ENCODE assay signal across 20 cellular contexts in the genomic region with DNA sequence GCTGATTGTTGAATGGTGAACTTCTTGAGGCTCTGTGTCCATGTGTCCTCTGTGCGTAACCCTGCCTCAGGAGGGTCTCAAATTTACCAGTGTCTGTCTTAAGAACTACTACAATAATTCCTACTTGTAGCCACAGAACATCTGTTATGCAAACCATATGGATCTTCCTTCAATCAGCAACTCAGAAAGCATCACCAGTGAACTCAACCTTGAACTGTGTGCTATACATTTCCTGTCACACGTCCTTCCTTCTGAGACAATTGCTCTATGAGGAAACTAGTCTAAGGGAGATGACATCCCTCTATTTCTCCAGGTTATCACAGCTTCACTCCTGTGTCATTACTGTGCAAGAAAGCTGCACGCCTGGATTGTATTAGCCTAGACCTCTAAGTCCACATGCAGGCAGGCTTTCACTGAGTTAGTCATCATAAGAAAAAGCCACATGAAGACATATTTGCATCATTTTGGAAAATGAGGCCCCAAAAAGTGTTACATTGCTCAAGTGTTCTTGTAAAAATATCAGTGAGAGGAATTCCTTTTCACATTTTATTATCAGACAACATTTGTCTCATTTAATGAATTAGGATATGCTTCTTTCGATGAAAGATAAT.
"Had no signal": no experiment of that assay in that cellular context is flagged by ENCODE, and none has a peak within 500 bp of the region (broad histone marks: within the 10 kb centered on the region; RNA-seq: fewer than 3 reads in every experiment).

No MANE protein-coding gene starts in this region.

- H3K27ac ChIP-seq: heart right ventricle, right lobe of liver, thoracic aorta, upper lobe of right lung had no signal

- ATAC-seq: activated T-cell treated with anti-CD3 and anti-CD28 coated beads, Interleukin-2, amount 50 U/mL, for 72 hours; heart right ventricle; left colon; right lobe of liver; stimulated activated naive CD8-positive, alpha-beta T cell treated with anti-CD3 and anti-CD28 coated beads, Interleukin-15, amount 100 ng/mL, for 72 hours; upper lobe of right lung had no signal

- H3K4me1 ChIP-seq: heart right ventricle, right lobe of liver, upper lobe of right lung had no signal

- DNase-seq: activated B cell treated with CpG ODN at 0.5 μM for 24 hours; activated CD4-positive, alpha-beta T cell treated with anti-CD3 and anti-CD28 coated beads, Interleukin-2, amount 10 ng/mL, durations not matched to agents 7 days and 5 days; activated CD8-positive, alpha-beta memory T cell treated with anti-CD3 and anti-CD28 coated beads, Interleukin-2, amount 50 U/mL, for 48 hours; activated gamma-delta T cell; activated naive CD8-positive, alpha-beta T cell treated with anti-CD3 and anti-CD28 coated beads, Interleukin-2, amount 10 ng/mL, durations not matched to agents 7 days and 5 days; activated T-cell treated with anti-CD3 and anti-CD28 coated beads, Interleukin-2, amount 50 U/mL, for 72 hours; anterior cingulate cortex; cerebellar nuclear complex; effector memory CD4-positive, alpha-beta T cell; heart right ventricle; left colon; midbrain; right lobe of liver; stimulated activated CD4-positive, alpha-beta T cell treated with anti-CD3 and anti-CD28 coated beads, Interleukin-1b, Interleukin-23, amount 100 ng/mL, for 48 hours; stimulated activated naive CD8-positive, alpha-beta T cell treated with anti-CD3 and anti-CD28 coated beads, Interleukin-15, amount 100 ng/mL, for 72 hours; upper lobe of right lung had no signal

- H3K4me1 Mint-ChIP-seq: activated CD4-positive, alpha-beta T cell treated with anti-CD3 and anti-CD28 coated beads, Interleukin-2, amount 10 ng/mL, durations not matched to agents 7 days and 5 days; activated naive CD8-positive, alpha-beta T cell treated with anti-CD3 and anti-CD28 coated beads, Interleukin-2, amount 10 ng/mL, durations not matched to agents 7 days and 5 days; neural crest cell; stimulated activated naive CD8-positive, alpha-beta T cell treated with anti-CD3 and anti-CD28 coated beads, Interleukin-15, amount 100 ng/mL, for 72 hours had no signal

- H3K4me3 ChIP-seq: heart right ventricle, lung, right lobe of liver, thoracic aorta, upper lobe of right lung had no signal

- H3K36me3 ChIP-seq: heart right ventricle, right lobe of liver, thoracic aorta, upper lobe of right lung had no signal

- H3K9me3 ChIP-seq: heart right ventricle, right lobe of liver, thoracic aorta, upper lobe of right lung had no signal

- H3K27me3 Mint-ChIP-seq: activated B cell treated with CpG ODN at 0.5 μM for 24 hours; activated CD4-positive, alpha-beta T cell treated with anti-CD3 and anti-CD28 coated beads, Interleukin-2, amount 10 ng/mL, durations not matched to agents 7 days and 5 days; activated naive CD8-positive, alpha-beta T cell treated with anti-CD3 and anti-CD28 coated beads, Interleukin-2, amount 10 ng/mL, durations not matched to agents 7 days and 5 days; dendritic cell treated with granulocyte-macrophage colony-stimulating factor and Interleukin-4, amounts not matched to agents 40 ng/mL and 50 ng/mL, for 4 days; stimulated activated naive CD8-positive, alpha-beta T cell treated with anti-CD3 and anti-CD28 coated beads, Interleukin-15, amount 100 ng/mL, for 72 hours had no signal

- H3K27ac Mint-ChIP-seq: activated B cell treated with CpG ODN at 0.5 μM for 24 hours; activated CD4-positive, alpha-beta T cell treated with anti-CD3 and anti-CD28 coated beads, Interleukin-2, amount 10 ng/mL, durations not matched to agents 7 days and 5 days; activated naive CD8-positive, alpha-beta T cell treated with anti-CD3 and anti-CD28 coated beads, Interleukin-2, amount 10 ng/mL, durations not matched to agents 7 days and 5 days; activated T-cell treated with anti-CD3 and anti-CD28 coated beads, Interleukin-2, amount 50 U/mL, for 72 hours; dendritic cell treated with granulocyte-macrophage colony-stimulating factor and Interleukin-4, amounts not matched to agents 40 ng/mL and 50 ng/mL, for 4 days; stimulated activated naive CD8-positive, alpha-beta T cell treated with anti-CD3 and anti-CD28 coated beads, Interleukin-15, amount 100 ng/mL, for 72 hours had no signal

- H3K9me3 Mint-ChIP-seq: activated B cell treated with CpG ODN at 0.5 μM for 24 hours; activated naive CD8-positive, alpha-beta T cell treated with anti-CD3 and anti-CD28 coated beads, Interleukin-2, amount 10 ng/mL, durations not matched to agents 7 days and 5 days; activated T-cell treated with anti-CD3 and anti-CD28 coated beads, Interleukin-2, amount 50 U/mL, for 72 hours; stimulated activated naive CD8-positive, alpha-beta T cell treated with anti-CD3 and anti-CD28 coated beads, Interleukin-15, amount 100 ng/mL, for 72 hours had no signal

- H3K27me3 ChIP-seq: heart right ventricle, right lobe of liver, upper lobe of right lung had no signal

- H3K4me3 Mint-ChIP-seq: activated B cell treated with CpG ODN at 0.5 μM for 24 hours; activated CD4-positive, alpha-beta T cell treated with anti-CD3 and anti-CD28 coated beads, Interleukin-2, amount 10 ng/mL, durations not matched to agents 7 days and 5 days; activated naive CD8-positive, alpha-beta T cell treated with anti-CD3 and anti-CD28 coated beads, Interleukin-2, amount 10 ng/mL, durations not matched to agents 7 days and 5 days; activated T-cell treated with anti-CD3 and anti-CD28 coated beads, Interleukin-2, amount 50 U/mL, for 72 hours; dendritic cell treated with granulocyte-macrophage colony-stimulating factor and Interleukin-4, amounts not matched to agents 40 ng/mL and 50 ng/mL, for 4 days; neural crest cell; stimulated activated naive CD8-positive, alpha-beta T cell treated with anti-CD3 and anti-CD28 coated beads, Interleukin-15, amount 100 ng/mL, for 72 hours had no signal

- H3K36me3 Mint-ChIP-seq: activated naive CD8-positive, alpha-beta T cell treated with anti-CD3 and anti-CD28 coated beads, Interleukin-2, amount 10 ng/mL, durations not matched to agents 7 days and 5 days had no signal
